Comparison of ENCODE assay signal across 19 cellular contexts in genomic region chr6:33740204-33740608, GRCh38. TPM values are rescaled to one million over a fixed set of nuclear protein-coding genes. Genes with fewer than 3 reads are reported as not detected.
A peak's percentile ranks its signal among the peaks of the same experiment; 100 is the strongest.
DNase-seq lines count a peak whose midpoint lies in the region; TF ChIP-seq lines count a peak whose summit lies in the region.
"Had no signal": no experiment of that assay in that cellular context is flagged by ENCODE, and none has a peak within 500 bp of the region (broad histone marks: within the 10 kb centered on the region; RNA-seq: fewer than 3 reads in every experiment).

No MANE protein-coding gene starts in this region.

- intact Hi-C loops in Calu3 (cut with micrococcal nuclease; ENCODE audit: unreplicated experiment): no loop called here

- POLR2A ChIA-PET in RWPE1 (lab: Yijun Ruan, JAX; ENCODE audit: low non-redundant PET): no interaction called here

- H3K4me3 ChIP-seq in fibroblast of villous mesenchyme (ENCODE audit: low read depth, low read length): no peak overlapping the region

- H3K36me3 Mint-ChIP-seq in Calu3 (ENCODE audit: insufficient read depth, unreplicated experiment): no peaks in the 10 kb centered on the region
- H3K36me3 Mint-ChIP-seq: activated naive CD8-positive, alpha-beta T cell treated with anti-CD3 and anti-CD28 coated beads for 36 hours; natural killer cell treated with Interleukin-12 subunit alpha and Interleukin-12 subunit beta and Interleukin-15 and Interleukin-18, amount 100 ng/mL, for 72 hours had no signal

- peak; percentile 45 for DNase-seq in Calu3
- DNase-seq in RWPE1 (ENCODE audit: low spot score): no peak
- DNase-seq in fibroblast of villous mesenchyme (ENCODE audit: low read depth): peak; percentile 16
- DNase-seq in medulla oblongata (ENCODE audit: extremely low spot score): peak; percentile 50
- no peak for DNase-seq in NCI-H2196 (lab: John Stamatoyannopoulos, UW; ENCODE audit: unreplicated experiment)
- no peak for DNase-seq in ecto neural progenitor cell (ENCODE audit: low spot score)
- no peak for DNase-seq in NCI-H1105 treated with DMSO at 0.1 percent for 48 hours (lab: John Stamatoyannopoulos, UW)
- no peak for DNase-seq in NCI-H2227 treated with DMSO at 0.1 percent for 48 hours (lab: John Stamatoyannopoulos, UW)
- DNase-seq: activated CD4-positive, alpha-beta T cell treated with anti-CD3 and anti-CD28 coated beads, Interleukin-2, amount 50 U/mL, for 48 hours; activated naive CD8-positive, alpha-beta T cell treated with anti-CD3 and anti-CD28 coated beads for 36 hours; activated T-cell treated with anti-CD3 and anti-CD28 coated beads, Interleukin-2, amount 50 U/mL, for 1 hour; GOT3; left colon; NCI-H187; NCI-H510A treated with DMSO at 0.1 percent for 48 hours; SK-N-SH; stimulated activated CD4-positive, alpha-beta T cell treated with anti-CD3 and anti-CD28 coated beads, Interleukin-4, amount 100 ng/mL, for 24 hours; stimulated activated CD8-positive, alpha-beta memory T cell treated with anti-CD3 and anti-CD28 coated beads, Interleukin-4, amount 100 ng/mL, for 48 hours had no signal

- TF ChIP-seq CTCF in Calu3 (IDR thresholded peaks at IDR 0.05; ENCODE audit: unreplicated experiment): no peak
- TF ChIP-seq CTCF in RWPE1 (conservative IDR thresholded peaks at IDR 0.05; ENCODE audit: low read depth): no peak
- TF ChIP-seq CTCF in fibroblast of villous mesenchyme (IDR thresholded peaks at IDR 0.05; ENCODE audit: insufficient read depth, low read depth, low read length): no peak

- peak overlapping the region; percentile 27 for H3K27ac Mint-ChIP-seq in Calu3 (ENCODE audit: unreplicated experiment)
- H3K27ac Mint-ChIP-seq: activated naive CD8-positive, alpha-beta T cell treated with anti-CD3 and anti-CD28 coated beads for 36 hours; natural killer cell treated with Interleukin-12 subunit alpha and Interleukin-12 subunit beta and Interleukin-15 and Interleukin-18, amount 100 ng/mL, for 72 hours had no signal

- H3K9me3 Mint-ChIP-seq in Calu3 (ENCODE audit: low read depth, unreplicated experiment): no peaks in the 10 kb centered on the region
- H3K9me3 Mint-ChIP-seq: activated naive CD8-positive, alpha-beta T cell treated with anti-CD3 and anti-CD28 coated beads for 36 hours; natural killer cell treated with Interleukin-12 subunit alpha and Interleukin-12 subunit beta and Interleukin-15 and Interleukin-18, amount 100 ng/mL, for 72 hours had no signal

- peak overlapping the region; percentile 15; the same call in 1 of the 2 replicates for H3K27ac ChIP-seq in RWPE1

- H3K4me3 Mint-ChIP-seq in Calu3 (ENCODE audit: low read depth, unreplicated experiment): no peak overlapping the region
- H3K4me3 Mint-ChIP-seq: activated naive CD8-positive, alpha-beta T cell treated with anti-CD3 and anti-CD28 coated beads for 36 hours; natural killer cell treated with Interleukin-12 subunit alpha and Interleukin-12 subunit beta and Interleukin-15 and Interleukin-18, amount 100 ng/mL, for 72 hours had no signal

- no TSS peak for BruUV-seq in Calu3 (replicated peaks; lab: Mats Ljungman, UMichigan)

- no peaks in the 10 kb centered on the region for H3K27me3 Mint-ChIP-seq in Calu3 (ENCODE audit: unreplicated experiment)

- peaks cover 32% of the 10 kb centered on the region for H3K4me1 Mint-ChIP-seq in Calu3 (ENCODE audit: low read depth, unreplicated experiment)
- H3K4me1 Mint-ChIP-seq: activated naive CD8-positive, alpha-beta T cell treated with anti-CD3 and anti-CD28 coated beads for 36 hours had no signal

- CTCF ChIA-PET in Calu3 (lab: Charles Lee): interaction anchor here (0.6 to 1.1 kb wide), 4 partner anchors 19 to 315 kb away, joined by 3 to 6 read pairs (median 4); partner anchors contain the start of gene UQCC2
- CTCF ChIA-PET in RWPE1 (lab: Yijun Ruan, JAX): interaction anchor here (0.6 to 0.7 kb wide), 2 partner anchors 9 to 15 kb away, joined by 3 to 5 read pairs; no protein-coding TSS in a partner anchor

RNA-seq across cellular contexts. Expression of gene IP6K3, which starts 6.5 kb away (rescaled TPM):
- total RNA-seq in Calu3 (2022) (not detected in 2 replicates), fibroblast of villous mesenchyme (2.6 and 6.0 TPM in 2 replicates)
- total RNA-seq: activated naive CD8-positive, alpha-beta T cell treated with anti-CD3 and anti-CD28 coated beads for 36 hours; natural killer cell treated with Interleukin-12 subunit alpha and Interleukin-12 subunit beta and Interleukin-15 and Interleukin-18, amount 100 ng/mL, for 72 hours had no signal

RNA-seq across cellular contexts. Expression of gene UQCC2, which starts 28.7 kb away (rescaled TPM):
- total RNA-seq in Calu3 (2022) (142 and 145 TPM in 2 replicates), fibroblast of villous mesenchyme (23.8 and 24.6 TPM in 2 replicates)

RNA-seq across cellular contexts. Expression of gene LEMD2, which starts 48.7 kb away (rescaled TPM):
- total RNA-seq in Calu3 (2022) (117 and 126 TPM in 2 replicates), fibroblast of villous mesenchyme (59.2 and 59.6 TPM in 2 replicates)

Comparison
In these comparisons a context has a peak if more than half of its experiments do, and no peak if none do; other contexts are left out.
1. DNase-seq: peak in Calu3 (single experiment), fibroblast of villous mesenchyme (single experiment) and medulla oblongata (single experiment); none in RWPE1 (single experiment), NCI-H2196 (single experiment), ecto neural progenitor cell (single experiment), NCI-H1105 treated with DMSO at 0.1 percent for 48 hours (single experiment) and NCI-H2227 treated with DMSO at 0.1 percent for 48 hours (single experiment).